Comparison of ENCODE assay signal across 29 cellular contexts in genomic region chr5:2656186-2656585, GRCh38.
A peak's percentile ranks its signal among the peaks of the same experiment; 100 is the strongest.
DNase-seq lines count a peak whose midpoint lies in the region; ATAC-seq and TF ChIP-seq lines count a peak whose summit lies in the region.
"Had no signal": no experiment of that assay in that cellular context is flagged by ENCODE, and none has a peak within 500 bp of the region (broad histone marks: within the 10 kb centered on the region; RNA-seq: fewer than 3 reads in every experiment).

No MANE protein-coding gene starts in this region.

- no peak overlapping the region for H3K4me3 Mint-ChIP-seq in chondrocyte (ENCODE audit: unreplicated experiment)
- H3K4me3 Mint-ChIP-seq: activated CD8-positive, alpha-beta T cell treated with anti-CD3 and anti-CD28 coated beads for 36 hours; activated naive CD4-positive, alpha-beta T cell treated with anti-CD3 and anti-CD28 coated beads, Interleukin-2, amount 50 U/mL, for 24 hours; central memory CD8-positive, alpha-beta T cell; memory B cell; T-helper 17 cell had no signal

- H3K9me3 Mint-ChIP-seq in chondrocyte (ENCODE audit: low read depth), result no peaks in the 10 kb centered on the region
- H3K9me3 Mint-ChIP-seq: activated CD8-positive, alpha-beta T cell treated with anti-CD3 and anti-CD28 coated beads for 36 hours; activated naive CD4-positive, alpha-beta T cell treated with anti-CD3 and anti-CD28 coated beads, Interleukin-2, amount 50 U/mL, for 24 hours; activated T-helper 2 cell treated with anti-CD3 and anti-CD28 coated beads, Interferon-gamma antibody, Interleukin-2, Interleukin-4, amounts not matched to agents 10 μg/mL and 5 μg/mL and 100 μg/mL, durations not matched to agents 14 hours and 24 hours and 36 hours had no signal

- no peak overlapping the region for H3K27ac ChIP-seq in lung (ENCODE audit: low read depth in 1 of 2, low read length in 1 of 2)
- H3K27ac ChIP-seq: suprapubic skin, upper lobe of right lung had no signal

- H3K9me3 ChIP-seq in MG63, result no peaks in the 10 kb centered on the region
- H3K9me3 ChIP-seq in lung (ENCODE audit: control insufficient read depth in 2 of 2, insufficient read depth in 1 of 2, low read length in 1 of 2), result peaks cover 0 to 6% of the 10 kb centered on the region in 2 donors
- H3K9me3 ChIP-seq: SK-N-SH, suprapubic skin, upper lobe of right lung had no signal

- WGBS in lung, 2 donors, result 55 to 63% methylated on average over 13 of the region's 13 CpGs

- ATAC-seq in lung (ENCODE audit: insufficient read depth, low FRiP score), result peak; percentile 27
- no peak for ATAC-seq in HG03520 (IDR thresholded peaks at IDR 0.05; ENCODE audit: unreplicated experiment)
- ATAC-seq: activated CD8-positive, alpha-beta T cell treated with anti-CD3 and anti-CD28 coated beads for 36 hours; sciatic nerve; T-helper 17 cell; upper lobe of right lung had no signal

- peaks cover 19% of the 10 kb centered on the region for H3K4me1 Mint-ChIP-seq in chondrocyte (ENCODE audit: low read depth)
- H3K4me1 Mint-ChIP-seq: activated naive CD4-positive, alpha-beta T cell treated with anti-CD3 and anti-CD28 coated beads, Interleukin-2, amount 50 U/mL, for 24 hours; central memory CD8-positive, alpha-beta T cell; memory B cell; T-helper 17 cell had no signal

- in situ Hi-C loops in G401 (cut with HindIII; ENCODE audit: low sequenced_read_pairs), result no loop called here

- no peaks in the 10 kb centered on the region for H3K4me1 ChIP-seq in lung (ENCODE audit: control insufficient read depth in 2 of 2, insufficient read depth in 2 of 2, low read length in 2 of 2)
- H3K4me1 ChIP-seq: upper lobe of right lung had no signal

- H3K27me3 Mint-ChIP-seq in chondrocyte (ENCODE audit: low read depth), result no peaks in the 10 kb centered on the region
- H3K27me3 Mint-ChIP-seq: central memory CD8-positive, alpha-beta T cell; memory B cell; T-helper 17 cell had no signal

- DNase-seq in EH (ENCODE audit: low read depth) (peak; percentile 76), MG63 (peak; percentile 73), chondrocyte (ENCODE audit: low spot score) (no peak), lung (ENCODE audit: low spot score) (no peak), G401 (ENCODE audit: low spot score) (no peak), HPDE6-E6E7 (ENCODE audit: extremely low spot score) (no peak)
- no peak for DNase-seq in stimulated activated CD4-positive, alpha-beta T cell treated with anti-CD3 and anti-CD28 coated beads, Interleukin-4, amount 100 ng/mL, for 1 hour
- DNase-seq: activated CD4-positive, CD25-positive, alpha-beta regulatory T cell treated with anti-CD3 and anti-CD28 coated beads, Interleukin-2, amount 50 U/mL, for 72 hours; activated CD8-positive, alpha-beta T cell treated with anti-CD3 and anti-CD28 coated beads for 36 hours; EL; glutamatergic neuron; kidney glomerular epithelial cell; NCI-H1092 treated with DMSO at 0.1 percent for 48 hours; NCI-H2029; NCI-H226; NCI-H774; posterior cingulate gyrus; SK-N-SH; stimulated activated CD4-positive, alpha-beta T cell treated with anti-CD3 and anti-CD28 coated beads, Interleukin-15, amount 100 ng/mL, for 24 hours; stimulated activated naive CD4-positive, alpha-beta T cell; T-helper 17 cell; upper lobe of right lung had no signal

- H3K36me3 Mint-ChIP-seq in chondrocyte (ENCODE audit: low read depth), result no peaks in the 10 kb centered on the region
- H3K36me3 Mint-ChIP-seq: activated naive CD4-positive, alpha-beta T cell treated with anti-CD3 and anti-CD28 coated beads, Interleukin-2, amount 50 U/mL, for 24 hours; memory B cell had no signal

- TF ChIP-seq CTCF in chondrocyte (IDR thresholded peaks at IDR 0.05) (no peak), lung (IDR thresholded peaks at IDR 0.05; ENCODE audit: control extremely low read depth, extremely low read depth) (no peak)

- peak overlapping the region; percentile 38 for H3K27ac Mint-ChIP-seq in chondrocyte (ENCODE audit: unreplicated experiment)
- H3K27ac Mint-ChIP-seq: activated CD8-positive, alpha-beta T cell treated with anti-CD3 and anti-CD28 coated beads for 36 hours; activated naive CD4-positive, alpha-beta T cell treated with anti-CD3 and anti-CD28 coated beads, Interleukin-2, amount 50 U/mL, for 24 hours; activated T-helper 2 cell treated with anti-CD3 and anti-CD28 coated beads, Interferon-gamma antibody, Interleukin-2, Interleukin-4, amounts not matched to agents 10 μg/mL and 5 μg/mL and 100 μg/mL, durations not matched to agents 14 hours and 24 hours and 36 hours; memory B cell; T-helper 17 cell had no signal

- no peaks in the 10 kb centered on the region for H3K36me3 ChIP-seq in MG63
- H3K36me3 ChIP-seq in lung (ENCODE audit: control insufficient read depth in 2 of 2, insufficient read depth in 2 of 2, low read length in 2 of 2), result no peaks in the 10 kb centered on the region
- H3K36me3 ChIP-seq: suprapubic skin, upper lobe of right lung had no signal

- H3K27me3 ChIP-seq in MG63 (peaks cover 38% of the 10 kb centered on the region), lung (ENCODE audit: control insufficient read depth, insufficient read depth) (no peaks in the 10 kb centered on the region)
- H3K27me3 ChIP-seq: upper lobe of right lung had no signal

- H3K4me3 ChIP-seq in MG63 (no peak overlapping the region), lung (no peak overlapping the region)
- H3K4me3 ChIP-seq: suprapubic skin, upper lobe of right lung had no signal

Comparison
In these comparisons a context has a peak if more than half of its experiments do, and no peak if none do; other contexts are left out.
1. DNase-seq: peak in EH (single experiment) and MG63 (single experiment); none in chondrocyte (single experiment), lung (single experiment), G401 (single experiment), HPDE6-E6E7 (single experiment) and stimulated activated CD4-positive, alpha-beta T cell treated with anti-CD3 and anti-CD28 coated beads, Interleukin-4, amount 100 ng/mL, for 1 hour (single experiment).